ENCODE assay signal across 20 cellular contexts in the genomic region with DNA sequence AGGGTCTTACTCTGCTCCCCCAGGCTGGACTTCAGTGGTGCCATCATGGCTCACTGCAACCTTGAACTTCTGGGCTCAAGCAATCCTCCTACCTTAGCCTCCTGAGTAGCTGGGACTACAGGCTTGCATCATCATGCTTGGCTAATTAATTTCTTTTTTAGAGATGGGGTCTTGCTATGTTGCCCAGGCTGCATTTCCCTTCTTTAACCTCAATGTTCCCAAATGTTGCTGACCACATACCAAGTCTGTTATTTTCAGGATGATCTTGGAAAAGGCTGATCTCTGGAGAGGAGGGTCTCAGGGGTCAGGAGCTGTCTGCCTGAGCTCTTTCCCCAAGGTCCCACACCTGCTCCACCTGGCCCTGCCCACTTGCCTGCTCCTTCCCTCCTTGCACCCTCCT. TPM values are rescaled to one million over a fixed set of nuclear protein-coding genes. Genes with fewer than 3 reads are reported as not detected.
DNase-seq lines count a peak whose midpoint lies in the region; ATAC-seq, FAIRE-seq and TF ChIP-seq lines count a peak whose summit lies in the region.
"Had no signal": no experiment of that assay in that cellular context is flagged by ENCODE, and none has a peak within 500 bp of the region (broad histone marks: within the 10 kb centered on the region; RNA-seq: fewer than 3 reads in every experiment).

No MANE protein-coding gene starts in this region.

- BruUV-seq in HepG2 (replicated peaks; lab: Mats Ljungman, UMichigan) = no TSS peak

- TF ChIP-seq POLR2A in HepG2 (IDR thresholded peaks at IDR 0.05; ENCODE audit: insufficient read depth in 1 of 2, low read depth in 2 of 2, low read length in 2 of 2) = no peak
- TF ChIP-seq POLR2A in right lobe of liver (IDR thresholded peaks at IDR 0.05) = no peak

- TF ChIP-seq CTCF in HepG2 (CRISPR knock-in tag; IDR thresholded peaks at IDR 0.05) (no peak), right lobe of liver (IDR thresholded peaks at IDR 0.05) (no peak)

- CTCF ChIA-PET in HepG2 (lab: Yijun Ruan, JAX; ENCODE audit: low intra/inter-chr PET ratio, low total read pairs) = no interaction called here

- H4K20me1 ChIP-seq in HepG2 (ENCODE audit: insufficient read depth, low read length) = no peaks in the 10 kb centered on the region

- H3K27ac ChIP-seq in HepG2 (ENCODE audit: extremely low read length, insufficient read depth, low read length) = no peak overlapping the region
- no peak overlapping the region for H3K27ac ChIP-seq in right lobe of liver
- H3K27ac ChIP-seq: 22Rv1; A549; BLaER1 treated with 17β-estradiol and CSF1 and Interleukin-3, amounts not matched to agents 10 nM and 100 nM; C4-2B had no signal

- TF ChIP-seq RAD21 in HepG2 (CRISPR knock-in tag; IDR thresholded peaks at IDR 0.05) = no peak

- intact Hi-C loops in HepG2 (cut with micrococcal nuclease; ENCODE audit: unreplicated experiment) (no loop called here), right lobe of liver (cut with DNase I) (no loop called here), posterior vena cava (cut with DNase I) (no loop called here)

- H3K4me1 ChIP-seq in HepG2 (ENCODE audit: insufficient read depth, low read length) (no peaks in the 10 kb centered on the region), right lobe of liver (no peaks in the 10 kb centered on the region)
- H3K4me1 ChIP-seq: A549, Caco-2 had no signal

- no peak overlapping the region for H3K9ac ChIP-seq in HepG2 (ENCODE audit: insufficient read depth, low read depth, low read length)
- H3K9ac ChIP-seq: BLaER1 treated with 17β-estradiol and CSF1 and Interleukin-3, amounts not matched to agents 10 nM and 100 nM had no signal

- H3K36me3 ChIP-seq in HepG2 (replicated peaks in 1 of 2; ENCODE audit: control insufficient read depth in 1 of 2, insufficient read depth in 2 of 2, low read length in 2 of 2) (no peaks in the 10 kb centered on the region), right lobe of liver (no peaks in the 10 kb centered on the region)
- H3K36me3 ChIP-seq: BLaER1 treated with 17β-estradiol and CSF1 and Interleukin-3, amounts not matched to agents 10 nM and 100 nM had no signal

- FAIRE-seq in HepG2 (lab: Jason Lieb, UNC) = no peak
- FAIRE-seq: A549, D721Med, G401.6, GM12891 had no signal

- TF ChIP-seq EP300 in HepG2 (IDR thresholded peaks at IDR 0.05; ENCODE audit: low read depth in 2 of 2, low read length in 2 of 2) = no peak
- TF ChIP-seq EP300 in HepG2 (CRISPR knock-in tag; IDR thresholded peaks at IDR 0.05; ENCODE audit: borderline replicate concordance) = no peak

- H3K4me3 ChIP-seq in HepG2 (replicated peaks in 1 of 3; ENCODE audit: insufficient read depth in 1 of 3, low read depth in 2 of 3, low read length in 3 of 3) = no peak overlapping the region
- no peak overlapping the region for H3K4me3 ChIP-seq in right lobe of liver
- H3K4me3 ChIP-seq: A549; BLaER1 treated with 17β-estradiol and CSF1 and Interleukin-3, amounts not matched to agents 10 nM and 100 nM had no signal

- H3K27me3 ChIP-seq in HepG2 (ENCODE audit: control insufficient read depth in 1 of 2, insufficient read depth in 2 of 2, low read length in 2 of 2) = no peaks in the 10 kb centered on the region
- no peaks in the 10 kb centered on the region for H3K27me3 ChIP-seq in right lobe of liver

- H2AFZ ChIP-seq in HepG2 (ENCODE audit: low read length) = no peak overlapping the region

- POLR2A ChIA-PET in HepG2 (lab: Yijun Ruan, JAX) = no interaction called here

- DNase-seq in HepG2 (ENCODE audit: low spot score) (no peak), right lobe of liver (no peak), posterior vena cava (ENCODE audit: low spot score) (peak; percentile 2)
- no peak for DNase-seq in stimulated activated CD4-positive, alpha-beta T cell treated with anti-CD3 and anti-CD28 coated beads, Interleukin-1b, Interleukin-23, amount 100 ng/mL, for 48 hours
- DNase-seq: AML-193; Caco-2; Calu3; CD4-positive, alpha-beta T cell; CD8-positive, alpha-beta T cell; DMS79 treated with DMSO at 0.1 percent for 48 hours; GF-D8 had no signal

- in situ Hi-C loops in HepG2 (cut with HindIII; ENCODE audit: extremely low pct_ligation_motif_present, low pct_unique_long_range_greater_than_20kb) = no loop called here

- ATAC-seq in HepG2 = no peak
- no peak for ATAC-seq in right lobe of liver
- ATAC-seq: A549; CD8-positive, alpha-beta T cell had no signal

- H3K4me2 ChIP-seq in HepG2 (ENCODE audit: low read depth, low read length) = no peak overlapping the region
- H3K4me2 ChIP-seq: A549; BLaER1 treated with 17β-estradiol and CSF1 and Interleukin-3, amounts not matched to agents 10 nM and 100 nM had no signal

- H3K9me3 ChIP-seq in HepG2 (ENCODE audit: low read length) (no peaks in the 10 kb centered on the region), right lobe of liver (no peaks in the 10 kb centered on the region)
- H3K9me3 ChIP-seq: A549; BLaER1 treated with 17β-estradiol and CSF1 and Interleukin-3, amounts not matched to agents 10 nM and 100 nM; Caco-2 had no signal

- no peaks in the 10 kb centered on the region for H3K79me2 ChIP-seq in HepG2 (ENCODE audit: insufficient read depth, low read length)

RNA-seq across cellular contexts. Expression of a gene that starts 13.0 kb away (rescaled TPM):
- total RNA-seq in HepG2 (2016; rRNA removed; fragmentation: Illumina TruSeq; extraction: Trizol) (not detected in 2 replicates), right lobe of liver (under 1 TPM in 1 of 6 experiments, not detected in 5; 0.06 TPM), posterior vena cava (under 1 TPM; 0.09 to 0.10 TPM)
- not detected in 2 replicates for total RNA-seq in HepG2 (2016; cell fraction: cytosol; rRNA removed; fragmentation: Illumina TruSeq; extraction: Trizol; ENCODE audit: low read depth)
- total RNA-seq in HepG2 (2016; cell fraction: insoluble cytoplasmic fraction; rRNA removed; fragmentation: Illumina TruSeq; extraction: Trizol) = not detected in 2 replicates
- total RNA-seq in HepG2 (2016; cell fraction: membrane; rRNA removed; fragmentation: Illumina TruSeq; extraction: Trizol) = not detected in 2 replicates
- total RNA-seq in HepG2 (2016; cell fraction: nucleus; rRNA removed; fragmentation: Illumina TruSeq; extraction: Trizol) = not detected in 2 replicates
- polyA plus RNA-seq in HepG2 (2011; rRNA removed) = 0.03 and 0.09 TPM in 2 replicates
- 0.01 TPM in 1 of 2 replicates, not detected in the other for polyA plus RNA-seq in HepG2 (2011; cell fraction: cytosol; rRNA removed)
- polyA plus RNA-seq in HepG2 (2011; cell fraction: nucleus; rRNA removed) = 0.80 and 0.90 TPM in 2 replicates
- polyA plus RNA-seq in HepG2 (2012) = 0.11 and 0.12 TPM in 2 replicates
- polyA plus RNA-seq in HepG2 (2016; cell fraction: cytosol; fragmentation: Illumina TruSeq; extraction: Trizol; ENCODE audit: low read depth) = not detected in 2 replicates
- not detected in 2 replicates for polyA plus RNA-seq in HepG2 (2016; cell fraction: insoluble cytoplasmic fraction; fragmentation: Illumina TruSeq; extraction: Trizol; ENCODE audit: low read depth)
- not detected in 2 replicates for polyA plus RNA-seq in HepG2 (2016; cell fraction: membrane; fragmentation: Illumina TruSeq; extraction: Trizol; ENCODE audit: low read depth)
- polyA plus RNA-seq in HepG2 (2016; cell fraction: nucleus; fragmentation: Illumina TruSeq; extraction: Trizol; ENCODE audit: insufficient read depth, low read depth) = not detected in 2 replicates
- 2.9 TPM in 1 of 2 replicates, not detected in the other for polyA minus RNA-seq in HepG2 (2011; rRNA and poly(A)+ RNA removed; ENCODE audit: low replicate concordance)
- not detected in 2 replicates for polyA minus RNA-seq in HepG2 (2011; cell fraction: cytosol; rRNA and poly(A)+ RNA removed)
- 0.26 TPM in 1 of 2 replicates, not detected in the other for polyA minus RNA-seq in HepG2 (2011; cell fraction: nucleus; rRNA and poly(A)+ RNA removed)
- total RNA-seq: A172, Calu3 had no signal
- polyA plus RNA-seq: A549 had no signal

RNA-seq across cellular contexts. Expression of a gene that starts 15.2 kb away (rescaled TPM):
- total RNA-seq in HepG2 (2016; rRNA removed; fragmentation: Illumina TruSeq; extraction: Trizol) (11.2 and 13.1 TPM in 2 replicates), right lobe of liver (10 to 100 TPM in 1 of 6 experiments, 1 to 10 TPM in 5; 7.7 to 10.9 (median 8.7) TPM), posterior vena cava (10 to 100 TPM in 1 of 2 donors, 1 to 10 TPM in 1; 9.9 to 10.4 TPM)
- total RNA-seq in HepG2 (2016; cell fraction: cytosol; rRNA removed; fragmentation: Illumina TruSeq; extraction: Trizol; ENCODE audit: low read depth) = 1.7 and 2.1 TPM in 2 replicates
- 9.8 and 13.0 TPM in 2 replicates for total RNA-seq in HepG2 (2016; cell fraction: insoluble cytoplasmic fraction; rRNA removed; fragmentation: Illumina TruSeq; extraction: Trizol)
- 3.7 and 3.8 TPM in 2 replicates for total RNA-seq in HepG2 (2016; cell fraction: membrane; rRNA removed; fragmentation: Illumina TruSeq; extraction: Trizol)
- 7.1 and 8.3 TPM in 2 replicates for total RNA-seq in HepG2 (2016; cell fraction: nucleus; rRNA removed; fragmentation: Illumina TruSeq; extraction: Trizol)
- polyA plus RNA-seq in HepG2 (2011; rRNA removed) = 11.0 and 17.1 TPM in 2 replicates
- 6.7 and 9.0 TPM in 2 replicates for polyA plus RNA-seq in HepG2 (2011; cell fraction: cytosol; rRNA removed)
- polyA plus RNA-seq in HepG2 (2011; cell fraction: nucleus; rRNA removed) = 26.0 and 29.3 TPM in 2 replicates
- polyA plus RNA-seq in HepG2 (2012) = 7.9 and 9.9 TPM in 2 replicates
- 1.9 and 2.0 TPM in 2 replicates for polyA plus RNA-seq in HepG2 (2016; cell fraction: cytosol; fragmentation: Illumina TruSeq; extraction: Trizol; ENCODE audit: low read depth)
- 10.4 and 11.7 TPM in 2 replicates for polyA plus RNA-seq in HepG2 (2016; cell fraction: insoluble cytoplasmic fraction; fragmentation: Illumina TruSeq; extraction: Trizol; ENCODE audit: low read depth)
- 2.4 and 2.8 TPM in 2 replicates for polyA plus RNA-seq in HepG2 (2016; cell fraction: membrane; fragmentation: Illumina TruSeq; extraction: Trizol; ENCODE audit: low read depth)
- polyA plus RNA-seq in HepG2 (2016; cell fraction: nucleus; fragmentation: Illumina TruSeq; extraction: Trizol; ENCODE audit: insufficient read depth, low read depth) = 13.0 TPM in 2 replicates
- polyA minus RNA-seq in HepG2 (2011; rRNA and poly(A)+ RNA removed; ENCODE audit: low replicate concordance) = 33.7 and 48.1 TPM in 2 replicates
- polyA minus RNA-seq in HepG2 (2011; cell fraction: cytosol; rRNA and poly(A)+ RNA removed) = 8.3 and 11.9 TPM in 2 replicates
- polyA minus RNA-seq in HepG2 (2011; cell fraction: nucleus; rRNA and poly(A)+ RNA removed) = 4.1 and 7.2 TPM in 2 replicates

RNA-seq across cellular contexts. Expression of a gene that starts 20.1 kb away (rescaled TPM):
- total RNA-seq in HepG2 (2016; rRNA removed; fragmentation: Illumina TruSeq; extraction: Trizol) (1.7 and 2.5 TPM in 2 replicates), right lobe of liver (under 1 TPM in 5 of 6 experiments, not detected in 1; 0.12 to 0.39 (median 0.27) TPM), posterior vena cava (1 to 10 TPM; 1.1 to 1.5 TPM)
- total RNA-seq in HepG2 (2016; cell fraction: cytosol; rRNA removed; fragmentation: Illumina TruSeq; extraction: Trizol; ENCODE audit: low read depth) = 0.40 and 0.62 TPM in 2 replicates
- 0.62 and 2.3 TPM in 2 replicates for total RNA-seq in HepG2 (2016; cell fraction: insoluble cytoplasmic fraction; rRNA removed; fragmentation: Illumina TruSeq; extraction: Trizol)
- total RNA-seq in HepG2 (2016; cell fraction: membrane; rRNA removed; fragmentation: Illumina TruSeq; extraction: Trizol) = 0.55 and 0.93 TPM in 2 replicates
- 1.4 and 2.4 TPM in 2 replicates for total RNA-seq in HepG2 (2016; cell fraction: nucleus; rRNA removed; fragmentation: Illumina TruSeq; extraction: Trizol)
- polyA plus RNA-seq in HepG2 (2011; rRNA removed) = 2.0 and 4.4 TPM in 2 replicates
- polyA plus RNA-seq in HepG2 (2011; cell fraction: cytosol; rRNA removed) = 2.7 and 2.9 TPM in 2 replicates
- 3.0 and 5.4 TPM in 2 replicates for polyA plus RNA-seq in HepG2 (2011; cell fraction: nucleus; rRNA removed)
- 6.5 and 6.7 TPM in 2 replicates for polyA plus RNA-seq in HepG2 (2012)
- polyA plus RNA-seq in HepG2 (2016; cell fraction: cytosol; fragmentation: Illumina TruSeq; extraction: Trizol; ENCODE audit: low read depth) = 0.21 and 0.33 TPM in 2 replicates
- polyA plus RNA-seq in HepG2 (2016; cell fraction: insoluble cytoplasmic fraction; fragmentation: Illumina TruSeq; extraction: Trizol; ENCODE audit: low read depth) = 0.52 and 0.99 TPM in 2 replicates
- 0.50 and 0.73 TPM in 2 replicates for polyA plus RNA-seq in HepG2 (2016; cell fraction: membrane; fragmentation: Illumina TruSeq; extraction: Trizol; ENCODE audit: low read depth)
- 3.2 and 4.6 TPM in 2 replicates for polyA plus RNA-seq in HepG2 (2016; cell fraction: nucleus; fragmentation: Illumina TruSeq; extraction: Trizol; ENCODE audit: insufficient read depth, low read depth)
- polyA minus RNA-seq in HepG2 (2011; rRNA and poly(A)+ RNA removed; ENCODE audit: low replicate concordance) = 1.6 and 4.4 TPM in 2 replicates
- polyA minus RNA-seq in HepG2 (2011; cell fraction: cytosol; rRNA and poly(A)+ RNA removed) = 2.1 and 3.0 TPM in 2 replicates
- 1.7 and 2.2 TPM in 2 replicates for polyA minus RNA-seq in HepG2 (2011; cell fraction: nucleus; rRNA and poly(A)+ RNA removed)

RNA-seq across cellular contexts. Expression of a gene that starts 33.9 kb away (rescaled TPM):
- total RNA-seq in HepG2 (2016; rRNA removed; fragmentation: Illumina TruSeq; extraction: Trizol) (2.5 and 2.6 TPM in 2 replicates), right lobe of liver (1 to 10 TPM; 3.8 to 6.4 (median 5.0) TPM), posterior vena cava (1 to 10 TPM; 7.3 to 8.0 TPM)
- total RNA-seq in HepG2 (2016; cell fraction: cytosol; rRNA removed; fragmentation: Illumina TruSeq; extraction: Trizol; ENCODE audit: low read depth) = 1.5 and 2.5 TPM in 2 replicates
- total RNA-seq in HepG2 (2016; cell fraction: insoluble cytoplasmic fraction; rRNA removed; fragmentation: Illumina TruSeq; extraction: Trizol) = 2.2 and 2.6 TPM in 2 replicates
- total RNA-seq in HepG2 (2016; cell fraction: membrane; rRNA removed; fragmentation: Illumina TruSeq; extraction: Trizol) = 2.7 and 4.0 TPM in 2 replicates
- 4.3 and 4.4 TPM in 2 replicates for total RNA-seq in HepG2 (2016; cell fraction: nucleus; rRNA removed; fragmentation: Illumina TruSeq; extraction: Trizol)
- polyA plus RNA-seq in HepG2 (2011; rRNA removed) = 2.6 and 2.9 TPM in 2 replicates
- 1.6 and 1.7 TPM in 2 replicates for polyA plus RNA-seq in HepG2 (2011; cell fraction: cytosol; rRNA removed)
- 17.3 and 17.7 TPM in 2 replicates for polyA plus RNA-seq in HepG2 (2011; cell fraction: nucleus; rRNA removed)
- polyA plus RNA-seq in HepG2 (2012) = 3.2 and 4.9 TPM in 2 replicates
- 1.0 and 1.1 TPM in 2 replicates for polyA plus RNA-seq in HepG2 (2016; cell fraction: cytosol; fragmentation: Illumina TruSeq; extraction: Trizol; ENCODE audit: low read depth)
- 2.2 and 2.8 TPM in 2 replicates for polyA plus RNA-seq in HepG2 (2016; cell fraction: insoluble cytoplasmic fraction; fragmentation: Illumina TruSeq; extraction: Trizol; ENCODE audit: low read depth)
- polyA plus RNA-seq in HepG2 (2016; cell fraction: membrane; fragmentation: Illumina TruSeq; extraction: Trizol; ENCODE audit: low read depth) = 1.9 and 2.3 TPM in 2 replicates
- 8.7 and 12.2 TPM in 2 replicates for polyA plus RNA-seq in HepG2 (2016; cell fraction: nucleus; fragmentation: Illumina TruSeq; extraction: Trizol; ENCODE audit: insufficient read depth, low read depth)
- polyA minus RNA-seq in HepG2 (2011; rRNA and poly(A)+ RNA removed; ENCODE audit: low replicate concordance) = 4.0 and 25.7 TPM in 2 replicates
- 2.5 and 2.6 TPM in 2 replicates for polyA minus RNA-seq in HepG2 (2011; cell fraction: cytosol; rRNA and poly(A)+ RNA removed)
- 5.2 and 5.6 TPM in 2 replicates for polyA minus RNA-seq in HepG2 (2011; cell fraction: nucleus; rRNA and poly(A)+ RNA removed)

RNA-seq across cellular contexts. Expression of a gene that starts 44.4 kb away (rescaled TPM):
- total RNA-seq in HepG2 (2016; rRNA removed; fragmentation: Illumina TruSeq; extraction: Trizol) = not detected in 2 replicates
- not detected in 2 replicates for total RNA-seq in HepG2 (2016; cell fraction: cytosol; rRNA removed; fragmentation: Illumina TruSeq; extraction: Trizol; ENCODE audit: low read depth)
- not detected in 2 replicates for total RNA-seq in HepG2 (2016; cell fraction: insoluble cytoplasmic fraction; rRNA removed; fragmentation: Illumina TruSeq; extraction: Trizol)
- not detected in 2 replicates for total RNA-seq in HepG2 (2016; cell fraction: membrane; rRNA removed; fragmentation: Illumina TruSeq; extraction: Trizol)
- not detected in 2 replicates for total RNA-seq in HepG2 (2016; cell fraction: nucleus; rRNA removed; fragmentation: Illumina TruSeq; extraction: Trizol)
- 0.04 and 0.07 TPM in 2 replicates for polyA plus RNA-seq in HepG2 (2011; rRNA removed)
- 0.04 and 0.05 TPM in 2 replicates for polyA plus RNA-seq in HepG2 (2011; cell fraction: cytosol; rRNA removed)
- 0.07 and 0.13 TPM in 2 replicates for polyA plus RNA-seq in HepG2 (2011; cell fraction: nucleus; rRNA removed)
- polyA plus RNA-seq in HepG2 (2012) = 0.17 TPM in 2 replicates
- 0.08 TPM in 1 of 2 replicates, not detected in the other for polyA plus RNA-seq in HepG2 (2016; cell fraction: cytosol; fragmentation: Illumina TruSeq; extraction: Trizol; ENCODE audit: low read depth)
- polyA plus RNA-seq in HepG2 (2016; cell fraction: insoluble cytoplasmic fraction; fragmentation: Illumina TruSeq; extraction: Trizol; ENCODE audit: low read depth) = 0.24 TPM in 1 of 2 replicates, not detected in the other
- 0.08 TPM in 1 of 2 replicates, not detected in the other for polyA plus RNA-seq in HepG2 (2016; cell fraction: membrane; fragmentation: Illumina TruSeq; extraction: Trizol; ENCODE audit: low read depth)
- polyA plus RNA-seq in HepG2 (2016; cell fraction: nucleus; fragmentation: Illumina TruSeq; extraction: Trizol; ENCODE audit: insufficient read depth, low read depth) = not detected in 2 replicates
- polyA minus RNA-seq in HepG2 (2011; rRNA and poly(A)+ RNA removed; ENCODE audit: low replicate concordance) = 0.06 and 0.44 TPM in 2 replicates
- not detected in 2 replicates for polyA minus RNA-seq in HepG2 (2011; cell fraction: cytosol; rRNA and poly(A)+ RNA removed)
- not detected in 2 replicates for polyA minus RNA-seq in HepG2 (2011; cell fraction: nucleus; rRNA and poly(A)+ RNA removed)
- total RNA-seq in right lobe of liver = 1 to 10 TPM in 1 of 6 experiments, under 1 TPM in 5; 0.18 to 1.2 (median 0.32) TPM
- under 1 TPM in 1 of 2 donors, not detected in 1; 0.10 TPM for total RNA-seq in posterior vena cava
- total RNA-seq: A172, B cell had no signal
